Comparison of ENCODE assay signal across 8 cellular contexts in the genomic region with DNA sequence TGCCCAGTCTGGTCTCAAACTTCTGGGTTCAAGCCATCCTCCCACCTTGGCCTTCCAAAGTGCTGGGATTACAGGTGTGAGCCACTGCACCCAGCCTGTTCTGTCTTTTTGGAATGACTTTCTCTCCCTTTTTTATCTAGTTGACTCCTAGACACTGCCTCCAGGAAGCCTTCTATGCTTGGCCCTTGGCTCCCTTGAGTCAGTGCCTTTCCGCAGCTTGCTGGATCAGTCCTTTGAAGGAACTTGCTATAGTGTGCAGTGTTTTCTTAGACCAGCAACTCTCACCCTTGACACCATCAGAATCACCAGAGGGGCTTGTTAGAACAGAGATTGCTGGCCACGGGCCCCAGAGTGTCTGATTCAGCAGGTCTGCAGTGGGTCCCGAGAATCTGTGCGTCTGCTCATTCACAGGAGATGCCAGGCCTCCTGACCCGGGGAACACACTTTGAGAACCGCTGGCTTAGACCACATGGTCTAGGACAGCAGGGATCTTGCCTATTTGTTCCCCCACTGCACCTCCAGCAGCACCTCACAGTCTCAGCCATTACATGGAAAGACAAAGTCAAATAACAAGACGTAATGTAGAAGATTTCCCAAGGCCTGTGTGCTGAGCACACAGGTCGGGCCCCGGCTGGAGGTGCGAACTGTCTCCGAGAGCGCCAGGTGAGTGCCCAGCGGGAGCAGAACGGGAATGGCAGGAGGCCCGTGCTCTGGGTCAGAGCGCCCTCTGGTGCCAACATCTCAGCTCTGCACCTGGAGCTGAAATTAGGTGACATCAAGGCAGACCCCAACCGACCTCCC. TPM values are rescaled to one million over a fixed set of nuclear protein-coding genes. Genes with fewer than 3 reads are reported as not detected.
A peak's percentile ranks its signal among the peaks of the same experiment; 100 is the strongest.
DNase-seq lines count a peak whose midpoint lies in the region; ATAC-seq and TF ChIP-seq lines count a peak whose summit lies in the region.

No MANE protein-coding gene starts in this region.

- DNase-seq in DMS53 treated with DMSO at 0.1 percent for 48 hours (lab: John Stamatoyannopoulos, UW; ENCODE audit: unreplicated experiment) (peak; percentile 71), LoVo (ENCODE audit: low spot score) (peak; percentile 78), SK-N-DZ (ENCODE audit: low spot score) (peak; percentile 65), heart right ventricle (peak; percentile 61 to 70), retinal pigment epithelial cell (ENCODE audit: low read depth) (no peak)
- peak; percentile 56 for DNase-seq in activated naive CD4-positive, alpha-beta T cell treated with anti-CD3 and anti-CD28 coated beads, Interleukin-2, amount 50 U/mL, for 16 hours

- no peaks in the 10 kb centered on the region for H3K36me3 ChIP-seq in heart right ventricle

- H3K4me3 ChIP-seq in heart right ventricle (no peak overlapping the region), retinal pigment epithelial cell (ENCODE audit: low read length) (no peak overlapping the region)

- WGBS in heart right ventricle, 2 donors = 23% methylated on average over 17 of the region's 17 CpGs

- ATAC-seq in heart right ventricle = peak; percentile 79 to 87 (median 83)
- ATAC-seq in HG02870 (IDR thresholded peaks at IDR 0.05; ENCODE audit: unreplicated experiment) = no peak
- no peak for ATAC-seq in GM21576 (IDR thresholded peaks at IDR 0.05; ENCODE audit: unreplicated experiment)

- peaks cover 0 to 14% (median 0%) of the 10 kb centered on the region in 9 donors for H3K4me1 ChIP-seq in heart right ventricle

- TF ChIP-seq CTCF in heart right ventricle (IDR thresholded peaks at IDR 0.05) = peak; percentile 85 to 97 (median 93)
- peak; percentile 90 for TF ChIP-seq CTCF in retinal pigment epithelial cell (conservative IDR thresholded peaks at IDR 0.05; ENCODE audit: low read depth, low read length)

- H3K9me3 ChIP-seq in heart right ventricle = no peaks in the 10 kb centered on the region

- peaks cover 0 to 26% (median 11%) of the 10 kb centered on the region in 7 donors for H3K27me3 ChIP-seq in heart right ventricle

- intact Hi-C loops in heart right ventricle (cut with DNase I) = loop anchor here in 9 of 10 donors (1.0 to 10.0 kb wide), 12 partner anchors 101 to 347 kb away; no protein-coding TSS in a partner anchor

- no peak overlapping the region for H3K27ac ChIP-seq in heart right ventricle

RNA-seq across cellular contexts. Expression of a gene that starts 27.4 kb away (rescaled TPM):
- polyA plus RNA-seq in SK-N-DZ (2014; cell fraction: cytosol; rRNA removed) = 73.4 and 89.0 TPM in 2 replicates
- 104 and 179 TPM in 2 replicates for polyA plus RNA-seq in SK-N-DZ (2014; cell fraction: nucleus; rRNA removed)
- total RNA-seq in heart right ventricle = 10 to 100 TPM in 1 of 10 donors, 1 to 10 TPM in 9; 6.0 to 12.1 (median 7.1) TPM
- 10 to 100 TPM in 1 of 2 donors, 1 to 10 TPM in 1; 4.6 to 12.0 TPM for polyA plus RNA-seq in heart right ventricle

Comparison
In these comparisons a context has a peak if more than half of its experiments do, and no peak if none do; other contexts are left out.
1. ATAC-seq: peak in heart right ventricle (8 of 8); none in HG02870 (single experiment) and GM21576 (single experiment).